In genomic region chr6:8670792-8671191, GRCh38 we compare ENCODE assay signal across 1 cellular context.
TF ChIP-seq lines count a peak whose summit lies in the region.

No MANE protein-coding gene starts in this region.

TF ChIP-seq in liver, 16 proteins besides CTCF, POLR2A, EP300 and RAD21 (continued from another document):
- no peak for TF ChIP-seq REST (IDR thresholded peaks at IDR 0.05)
- no peak for TF ChIP-seq ZBTB33 (IDR thresholded peaks at IDR 0.05)
- TF ChIP-seq HNF4A (conservative IDR thresholded peaks at IDR 0.05) = peak in 1 of 2 donors; percentile 30
- TF ChIP-seq NR2F2 (IDR thresholded peaks at IDR 0.05) = no peak
- TF ChIP-seq FOXA2 (IDR thresholded peaks at IDR 0.05) = peak; percentile 89
- TF ChIP-seq ATF3 (IDR thresholded peaks at IDR 0.05) = no peak
- peak in 1 of 2 donors; percentile 58 for TF ChIP-seq RXRA (IDR thresholded peaks at IDR 0.05)
